Comparison of ENCODE assay signal across 14 cellular contexts in genomic region chr2:224944707-224945106, GRCh38.
A peak's percentile ranks its signal among the peaks of the same experiment; 100 is the strongest.
DNase-seq lines count a peak whose midpoint lies in the region; ATAC-seq, FAIRE-seq and TF ChIP-seq lines count a peak whose summit lies in the region.
"Had no signal": no experiment of that assay in that cellular context is flagged by ENCODE, and none has a peak within 500 bp of the region (broad histone marks: within the 10 kb centered on the region; RNA-seq: fewer than 3 reads in every experiment).

No MANE protein-coding gene starts in this region.

- H3K27me3 Mint-ChIP-seq in activated CD8-positive, alpha-beta memory T cell treated with anti-CD3 and anti-CD28 coated beads, Interleukin-2, amount 10 ng/mL, durations not matched to agents 7 days and 5 days: no peaks in the 10 kb centered on the region
- no peaks in the 10 kb centered on the region for H3K27me3 Mint-ChIP-seq in stimulated activated naive CD8-positive, alpha-beta T cell treated with anti-CD3 and anti-CD28 coated beads, Interleukin-15, amount 100 ng/mL, for 72 hours

- no peak overlapping the region for H4K5ac ChIP-seq in H1 (ENCODE audit: insufficient read length, low read depth, low read length)

- H3K56ac ChIP-seq in H1 (replicated peaks; ENCODE audit: insufficient read length, low read depth, low read length): no peak overlapping the region

- no peak overlapping the region for H3K14ac ChIP-seq in H1 (ENCODE audit: insufficient read length)

- WGBS in H1 (ENCODE audit: extremely low coverage in 1 of 2, insufficient coverage in 1 of 2, insufficient read length in 1 of 2, insufficient replicate concordance in 2 of 2, low coverage in 1 of 2, low lambda C conversion rate in 2 of 2, missing lambda C conversion rate in 1 of 2), 2 experiments: 63% methylated on average over 8 of the region's 8 CpGs; no CpG with 5 or more reads in 1 of the 2 experiments
- WGBS in suprapubic skin: 85% methylated on average over 8 of the region's 8 CpGs

- TF ChIP-seq CTCF in Peyer's patch (IDR thresholded peaks at IDR 0.05) (no peak), H1 (IDR thresholded peaks at IDR 0.05; ENCODE audit: control extremely low read depth in 1 of 3, insufficient read depth in 1 of 3, low read depth in 1 of 3, low read length in 3 of 3) (no peak), suprapubic skin (IDR thresholded peaks at IDR 0.05) (no peak)

- POLR2A ChIA-PET in H1 (lab: Charles Lee; ENCODE audit: partially characterized antibody): no interaction called here

- no peak overlapping the region for H2BK5ac ChIP-seq in H1 (ENCODE audit: low read depth, low read length)

- TF ChIP-seq EP300 in H1 (IDR thresholded peaks at IDR 0.05; ENCODE audit: borderline replicate concordance in 1 of 2, low read depth in 2 of 2, low read length in 2 of 2) (no peak), suprapubic skin (IDR thresholded peaks at IDR 0.05) (no peak)

- no peaks in the 10 kb centered on the region for H3K36me3 ChIP-seq in Peyer's patch
- H3K36me3 ChIP-seq in H1 (ENCODE audit: control insufficient read depth in 2 of 4, insufficient read depth in 4 of 4, low read length in 3 of 4): no peaks in the 10 kb centered on the region
- no peaks in the 10 kb centered on the region for H3K36me3 ChIP-seq in suprapubic skin
- H3K36me3 ChIP-seq: left ventricle myocardium inferior had no signal

- H3K9me3 ChIP-seq in Peyer's patch (no peaks in the 10 kb centered on the region), H1 (ENCODE audit: insufficient read depth in 2 of 2, low read depth in 1 of 2, low read length in 1 of 2) (no peaks in the 10 kb centered on the region), suprapubic skin (no peaks in the 10 kb centered on the region)
- H3K9me3 ChIP-seq: left ventricle myocardium inferior had no signal

- H3K4me1 ChIP-seq in Peyer's patch: peaks cover 0 to 7% (median 5%) of the 10 kb centered on the region in 4 donors
- H3K4me1 ChIP-seq in H1 (replicated peaks in 1 of 4; ENCODE audit: control insufficient read depth in 3 of 4, insufficient read depth in 4 of 4, low read length in 3 of 4): peaks cover 0 to 9% (median 6%) of the 10 kb centered on the region in 4 experiments; a peak in 3 of 7 replicates
- peaks cover 8% of the 10 kb centered on the region for H3K4me1 ChIP-seq in suprapubic skin
- H3K4me1 ChIP-seq: left ventricle myocardium inferior had no signal

- H3K23me2 ChIP-seq in H1 (ENCODE audit: low read depth, low read length): no peaks in the 10 kb centered on the region

- no peak overlapping the region for H3K4me2 ChIP-seq in H1 (ENCODE audit: insufficient read depth in 1 of 2, low read depth in 2 of 2, low read length in 2 of 2)

- no peaks in the 10 kb centered on the region for H3K79me2 ChIP-seq in H1 (ENCODE audit: control insufficient read depth in 1 of 2, insufficient read depth in 2 of 2, low read length in 2 of 2)

- no peak overlapping the region for H4K91ac ChIP-seq in H1 (replicated peaks; ENCODE audit: insufficient read length, low read length)

- no peaks in the 10 kb centered on the region for H3K79me1 ChIP-seq in H1 (ENCODE audit: low read depth, low read length)

- H3K27ac Mint-ChIP-seq in activated CD8-positive, alpha-beta memory T cell treated with anti-CD3 and anti-CD28 coated beads, Interleukin-2, amount 10 ng/mL, durations not matched to agents 7 days and 5 days: peak overlapping the region; percentile 85
- peak overlapping the region; percentile 95 to 97 for H3K27ac Mint-ChIP-seq in stimulated activated naive CD8-positive, alpha-beta T cell treated with anti-CD3 and anti-CD28 coated beads, Interleukin-15, amount 100 ng/mL, for 72 hours

- no peak for DNase-seq in activated CD8-positive, alpha-beta memory T cell treated with anti-CD3 and anti-CD28 coated beads, Interleukin-2, amount 10 ng/mL, durations not matched to agents 7 days and 5 days
- no peak for DNase-seq in activated CD8-positive, alpha-beta memory T cell treated with anti-CD3 and anti-CD28 coated beads, Interleukin-2, amount 50 U/mL, for 48 hours
- DNase-seq in Peyer's patch (no peak), H1 (ENCODE audit: low read depth in 1 of 2, low spot score in 2 of 2) (no peak), suprapubic skin (ENCODE audit: low spot score in 2 of 2) (no peak), GM19240 (ENCODE audit: insufficient read length, low spot score) (no peak), NCI-H128 (lab: John Stamatoyannopoulos, UW; ENCODE audit: unreplicated experiment) (no peak)
- no peak for DNase-seq in stimulated activated naive CD8-positive, alpha-beta T cell treated with anti-CD3 and anti-CD28 coated beads, Interleukin-15, amount 100 ng/mL, for 72 hours
- DNase-seq: activated gamma-delta T cell; DMS79 treated with DMSO at 0.1 percent for 48 hours; left ventricle myocardium inferior; PC-3; stimulated activated CD4-positive, alpha-beta T cell treated with anti-CD3 and anti-CD28 coated beads, Interleukin-2, amount 100 ng/mL, for 48 hours; substantia nigra had no signal

- peak overlapping the region; percentile 63; the same call in 1 of the 2 replicates for H2AFZ ChIP-seq in H1 (ENCODE audit: low read length)

- H2AK5ac ChIP-seq in H1 (ENCODE audit: low read depth, low read length): no peak overlapping the region

- no peaks in the 10 kb centered on the region for H4K20me1 ChIP-seq in H1 (replicated peaks in 1 of 2; ENCODE audit: control insufficient read depth in 1 of 2, insufficient read depth in 2 of 2, low read length in 2 of 2)

- H3K27me3 ChIP-seq in Peyer's patch: no peaks in the 10 kb centered on the region
- H3K27me3 ChIP-seq in H1 (replicated peaks in 1 of 4; ENCODE audit: control insufficient read depth in 3 of 4, extremely low read depth in 1 of 4, insufficient read depth in 3 of 4, low read length in 3 of 4): no peaks in the 10 kb centered on the region
- H3K27me3 ChIP-seq in suprapubic skin: no peaks in the 10 kb centered on the region

- H3K18ac ChIP-seq in H1 (ENCODE audit: extremely low read depth, low read length): no peak overlapping the region

- no peak for TF ChIP-seq RAD21 in H1 (IDR thresholded peaks at IDR 0.05 in 1 of 2, conservative IDR thresholded peaks at IDR 0.05 in 1 of 2; ENCODE audit: low read depth in 2 of 2, low read length in 2 of 2)

- no peak overlapping the region for H2BK15ac ChIP-seq in H1 (ENCODE audit: low read length)

- no peak overlapping the region for H3K4ac ChIP-seq in H1 (replicated peaks; ENCODE audit: insufficient read length, low read depth, low read length)

- H3K23ac ChIP-seq in H1 (ENCODE audit: insufficient read length): no peak overlapping the region

- no peak overlapping the region for H2BK20ac ChIP-seq in H1 (ENCODE audit: low read length)

- FAIRE-seq in H1 (lab: Jason Lieb, UNC): no peak

- no peak overlapping the region for H4K8ac ChIP-seq in H1 (ENCODE audit: extremely low read depth, insufficient read depth, low read length)

- peaks cover 44% of the 10 kb centered on the region for H3K36me3 Mint-ChIP-seq in activated CD8-positive, alpha-beta memory T cell treated with anti-CD3 and anti-CD28 coated beads, Interleukin-2, amount 10 ng/mL, durations not matched to agents 7 days and 5 days

- peak overlapping the region; percentile 86 for H3K4me3 Mint-ChIP-seq in activated CD8-positive, alpha-beta memory T cell treated with anti-CD3 and anti-CD28 coated beads, Interleukin-2, amount 10 ng/mL, durations not matched to agents 7 days and 5 days
- H3K4me3 Mint-ChIP-seq in stimulated activated naive CD8-positive, alpha-beta T cell treated with anti-CD3 and anti-CD28 coated beads, Interleukin-15, amount 100 ng/mL, for 72 hours: peak overlapping the region; percentile 91 to 92

- no peaks in the 10 kb centered on the region for H3K9me3 Mint-ChIP-seq in activated CD8-positive, alpha-beta memory T cell treated with anti-CD3 and anti-CD28 coated beads, Interleukin-2, amount 10 ng/mL, durations not matched to agents 7 days and 5 days (ENCODE audit: low read depth)
- no peaks in the 10 kb centered on the region for H3K9me3 Mint-ChIP-seq in stimulated activated naive CD8-positive, alpha-beta T cell treated with anti-CD3 and anti-CD28 coated beads, Interleukin-15, amount 100 ng/mL, for 72 hours

- CTCF ChIA-PET in activated CD8-positive, alpha-beta memory T cell treated with anti-CD3 and anti-CD28 coated beads, Interleukin-2, amount 10 ng/mL, durations not matched to agents 7 days and 5 days (lab: Charles Lee): interaction anchor here (4.7 to 14.1 kb wide), 2 partner anchors 15 to 58 kb away, joined by 22 to 132 read pairs; no protein-coding TSS in a partner anchor
- CTCF ChIA-PET in H1 (lab: Charles Lee; ENCODE audit: partially characterized antibody): interaction anchor here (1.0 kb wide), 1 partner anchor 177 kb away, joined by 3 read pairs; no protein-coding TSS in a partner anchor

- TF ChIP-seq POLR2A in Peyer's patch (IDR thresholded peaks at IDR 0.05): no peak
- TF ChIP-seq POLR2A in H1 (IDR thresholded peaks at IDR 0.05; ENCODE audit: control extremely low read depth in 1 of 2, low read depth in 2 of 2, low read length in 2 of 2): no peak
- TF ChIP-seq POLR2A in suprapubic skin (IDR thresholded peaks at IDR 0.05): no peak

- peak; percentile 14 for ATAC-seq in activated CD8-positive, alpha-beta memory T cell treated with anti-CD3 and anti-CD28 coated beads, Interleukin-2, amount 10 ng/mL, durations not matched to agents 7 days and 5 days
- ATAC-seq in stimulated activated naive CD8-positive, alpha-beta T cell treated with anti-CD3 and anti-CD28 coated beads, Interleukin-15, amount 100 ng/mL, for 72 hours: peak; percentile 48
- ATAC-seq: PC-3 had no signal

- no peak overlapping the region for H2BK120ac ChIP-seq in H1 (replicated peaks; ENCODE audit: low read depth, low read length)

- H3K4me1 Mint-ChIP-seq in activated CD8-positive, alpha-beta memory T cell treated with anti-CD3 and anti-CD28 coated beads, Interleukin-2, amount 10 ng/mL, durations not matched to agents 7 days and 5 days: peaks cover 63% of the 10 kb centered on the region
- H3K4me1 Mint-ChIP-seq in stimulated activated naive CD8-positive, alpha-beta T cell treated with anti-CD3 and anti-CD28 coated beads, Interleukin-15, amount 100 ng/mL, for 72 hours: peaks cover 64% of the 10 kb centered on the region

- peak overlapping the region; percentile 42 to 79 (median 69) for H3K27ac ChIP-seq in Peyer's patch
- no peak overlapping the region for H3K27ac ChIP-seq in H1 (ENCODE audit: low read depth, low read length)
- H3K27ac ChIP-seq in suprapubic skin: no peak overlapping the region
- H3K27ac ChIP-seq: left ventricle myocardium inferior had no signal

- H3K4me3 ChIP-seq in Peyer's patch (peak overlapping the region; percentile 30 to 39 (median 34)), H1 (ENCODE audit: extremely low read depth in 1 of 4, insufficient read depth in 2 of 4, low read depth in 3 of 4, low read length in 4 of 4) (no peak overlapping the region), suprapubic skin (no peak overlapping the region)
- H3K4me3 ChIP-seq: left ventricle myocardium inferior had no signal

- H3K9ac ChIP-seq in H1 (replicated peaks in 1 of 4; ENCODE audit: extremely low read depth in 1 of 4, low read depth in 3 of 4, low read length in 3 of 4): no peak overlapping the region

- H2BK12ac ChIP-seq in H1 (ENCODE audit: low read depth, low read length): no peak overlapping the region

TF ChIP-seq in H1, 55 proteins besides CTCF, POLR2A, EP300 and RAD21 (continues in another document):
- TF ChIP-seq GTF2F1 (IDR thresholded peaks at IDR 0.05; ENCODE audit: borderline replicate concordance, low read depth, low read length): no peak
- no peak for TF ChIP-seq TCF12 (IDR thresholded peaks at IDR 0.05; ENCODE audit: low read depth, low read length)
- no peak for TF ChIP-seq KDM4A (IDR thresholded peaks at IDR 0.05; ENCODE audit: low read depth, low read length, severe bottlenecking)

Comparison
In these comparisons a context has a peak if more than half of its experiments do, and no peak if none do; other contexts are left out.
1. H3K27ac ChIP-seq: peak in Peyer's patch (4 of 4); none in H1 (single experiment) and suprapubic skin (single experiment).
2. H3K4me3 ChIP-seq: peak in Peyer's patch (4 of 4); none in H1 (0 of 4) and suprapubic skin (single experiment).